ENCODE assay signal across 8 cellular contexts in genomic region chr12:49059063-49059384, GRCh38. TPM values are rescaled to one million over a fixed set of nuclear protein-coding genes. Genes with fewer than 3 reads are reported as not detected.
DNase-seq lines count a peak whose midpoint lies in the region; ATAC-seq, FAIRE-seq and TF ChIP-seq lines count a peak whose summit lies in the region.

No MANE protein-coding gene starts in this region.

- no TSS peak for BruUV-seq in mammary epithelial cell (replicated peaks; lab: Mats Ljungman, UMichigan)

- TF ChIP-seq RAD21 in A549 (conservative IDR thresholded peaks at IDR 0.05 in 1 of 2, IDR thresholded peaks at IDR 0.05 in 1 of 2): no peak

- ATAC-seq in A549: no peak
- no peak for ATAC-seq in GM18858 (IDR thresholded peaks at IDR 0.05; ENCODE audit: unreplicated experiment)
- no peak for ATAC-seq in HG03280 (IDR thresholded peaks at IDR 0.05; ENCODE audit: unreplicated experiment)

- WGBS in A549 (ENCODE audit: missing lambda C conversion rate): 0% methylated on average over 3 of the region's 3 CpGs
- WGBS in mammary epithelial cell (ENCODE audit: low coverage, missing lambda C conversion rate): 10% methylated on average over 2 of the region's 3 CpGs

- H3K79me2 ChIP-seq in mammary epithelial cell (ENCODE audit: insufficient read depth, low read length): peaks cover 79% of the 10 kb centered on the region

- in situ Hi-C loops in mammary epithelial cell (cut with MboI; ENCODE audit: low sequenced_read_pairs in 2 of 2): no loop called here

- TF ChIP-seq CTCF in A549 (IDR thresholded peaks at IDR 0.05) (no peak), mammary epithelial cell (conservative IDR thresholded peaks at IDR 0.05 in 1 of 2, IDR thresholded peaks at IDR 0.05 in 1 of 2; ENCODE audit: extremely low read depth in 1 of 2, insufficient read depth in 1 of 2, low read depth in 1 of 2, low read length in 2 of 2) (no peak)

- H3K4me1 ChIP-seq in A549: peaks cover 34% of the 10 kb centered on the region
- H3K4me1 ChIP-seq in HUES6 (ENCODE audit: control insufficient read depth, insufficient read depth, low read length): peaks cover 30% of the 10 kb centered on the region
- H3K4me1 ChIP-seq in mammary epithelial cell (ENCODE audit: insufficient read depth, low read length): peaks cover 24% of the 10 kb centered on the region
- H3K4me1 ChIP-seq in mucosa of rectum (ENCODE audit: control insufficient read depth in 2 of 2, insufficient read depth in 2 of 2, low read length in 2 of 2): peaks cover 47 to 48% of the 10 kb centered on the region in 2 donors

- H3K4me3 ChIP-seq in A549: peak overlapping the region; percentile 81
- H3K4me3 ChIP-seq in HUES6 (ENCODE audit: low read depth, low read length): peak overlapping the region; percentile 96
- peak overlapping the region; percentile 87 to 93 (median 89) for H3K4me3 ChIP-seq in mammary epithelial cell (replicated peaks in 1 of 3; ENCODE audit: insufficient read depth in 1 of 3, low read depth in 2 of 3, low read length in 3 of 3)
- peak overlapping the region; percentile 91 to 93 for H3K4me3 ChIP-seq in mucosa of rectum (ENCODE audit: low read length in 2 of 2)

- peak overlapping the region; percentile 97 for H3K9ac ChIP-seq in HUES6 (ENCODE audit: low read length)
- peak overlapping the region; percentile 87 for H3K9ac ChIP-seq in mammary epithelial cell (ENCODE audit: insufficient read depth, low read length)
- H3K9ac ChIP-seq in mucosa of rectum (ENCODE audit: low read depth in 1 of 2, low read length in 2 of 2): peak overlapping the region; percentile 91 to 92

- POLR2A ChIA-PET in A549 (lab: Yijun Ruan, JAX): interaction anchor here (0.9 to 2.2 kb wide), 2 partner anchors 10 to 14 kb away, joined by 4 to 7 read pairs; no protein-coding TSS in a partner anchor

- no peak for TF ChIP-seq EP300 in A549 (IDR thresholded peaks at IDR 0.05)

- dilution Hi-C loops in mammary epithelial cell (cut with HindIII; ENCODE audit: low sequenced_read_pairs): no loop called here

- CTCF ChIA-PET in A549 (lab: Yijun Ruan, JAX): interaction anchor here (1.2 to 2.7 kb wide), 7 partner anchors 15 to 62 kb away, joined by 3 to 12 read pairs (median 5); no protein-coding TSS in a partner anchor
- CTCF ChIA-PET in mammary epithelial cell (lab: Charles Lee; ENCODE audit: low non-redundant PET): no interaction called here

- intact Hi-C loops in mammary epithelial cell (cut with micrococcal nuclease): no loop called here

- H3K27ac ChIP-seq in A549: peak overlapping the region; percentile 94 to 99
- H3K27ac ChIP-seq in HUES6 (ENCODE audit: low read depth, low read length): no peak overlapping the region
- peak overlapping the region; percentile 82 for H3K27ac ChIP-seq in mammary epithelial cell (ENCODE audit: insufficient read depth, low read depth, low read length)
- peak overlapping the region; percentile 90 to 94 for H3K27ac ChIP-seq in mucosa of rectum (ENCODE audit: low read depth in 2 of 2, low read length in 2 of 2)

- no peak for FAIRE-seq in A549 (lab: Jason Lieb, UNC)
- FAIRE-seq in GM12891 (lab: Jason Lieb, UNC): no peak

- TF ChIP-seq POLR2A in A549 (IDR thresholded peaks at IDR 0.05; ENCODE audit: low read length) (no peak), GM12891 (IDR thresholded peaks at IDR 0.05; ENCODE audit: low read depth, low read length) (no peak)

- no peaks in the 10 kb centered on the region for H3K9me3 ChIP-seq in A549
- no peaks in the 10 kb centered on the region for H3K9me3 ChIP-seq in HUES6 (ENCODE audit: control insufficient read depth, insufficient read depth, low read depth, low read length)
- no peaks in the 10 kb centered on the region for H3K9me3 ChIP-seq in mammary epithelial cell (replicated peaks; ENCODE audit: insufficient read depth, low read length)
- no peaks in the 10 kb centered on the region for H3K9me3 ChIP-seq in mucosa of rectum (ENCODE audit: control insufficient read depth in 2 of 2, low read length in 2 of 2)

- peaks cover 11% of the 10 kb centered on the region for H3K36me3 ChIP-seq in HUES6 (ENCODE audit: control insufficient read depth, insufficient read depth, low read length)
- H3K36me3 ChIP-seq in mammary epithelial cell (ENCODE audit: insufficient read depth, low read length): peaks cover 2% of the 10 kb centered on the region
- peaks cover 9 to 12% of the 10 kb centered on the region in 2 donors for H3K36me3 ChIP-seq in mucosa of rectum (ENCODE audit: control insufficient read depth in 2 of 2, insufficient read depth in 2 of 2, low read length in 2 of 2)

- H4K20me1 ChIP-seq in mammary epithelial cell (ENCODE audit: insufficient read depth, low read length): peaks cover 5% of the 10 kb centered on the region

- H3K4me2 ChIP-seq in A549: peak overlapping the region; percentile 96
- peak overlapping the region; percentile 95 for H3K4me2 ChIP-seq in mammary epithelial cell (ENCODE audit: insufficient read depth, low read depth, low read length)

- peak in 1 of 2 experiments; percentile 40 for DNase-seq in A549 (ENCODE audit: low read depth in 1 of 2, low spot score in 1 of 2)
- peak; percentile 1 for DNase-seq in mammary epithelial cell
- DNase-seq in medulla oblongata (ENCODE audit: extremely low spot score): no peak
- DNase-seq in GM12891 (ENCODE audit: insufficient read length, low spot score): no peak

- no peak overlapping the region for H2AFZ ChIP-seq in mammary epithelial cell (ENCODE audit: low read depth, low read length)

- no peaks in the 10 kb centered on the region for H3K27me3 ChIP-seq in HUES6 (ENCODE audit: control insufficient read depth, insufficient read depth, low read length)
- no peaks in the 10 kb centered on the region for H3K27me3 ChIP-seq in mammary epithelial cell (ENCODE audit: insufficient read depth, low read length)
- H3K27me3 ChIP-seq in mucosa of rectum (ENCODE audit: control insufficient read depth in 2 of 2, insufficient read depth in 2 of 2, low read length in 2 of 2): no peaks in the 10 kb centered on the region

TF ChIP-seq in A549, 52 proteins besides CTCF, POLR2A, EP300 and RAD21 (continues in another document):
- TF ChIP-seq EHF (CRISPR knock-in tag; IDR thresholded peaks at IDR 0.05): no peak

TF ChIP-seq in GM12891, 5 proteins besides CTCF, POLR2A, EP300 and RAD21:
- TF ChIP-seq SPI1 (IDR thresholded peaks at IDR 0.05; ENCODE audit: low read depth, low read length) (no peak), TAF1 (IDR thresholded peaks at IDR 0.05; ENCODE audit: low read depth, low read length) (no peak), PAX5 (IDR thresholded peaks at IDR 0.05; ENCODE audit: insufficient read depth, low read length, severe bottlenecking) (no peak)

RNA-seq across cellular contexts. Expression of gene KMT2D, which starts 1.6 kb away (rescaled TPM):
- polyA plus RNA-seq in A549 (2011; rRNA removed) (17.6 and 21.4 TPM in 2 replicates), A549 (2017; fragmentation: RNase III; extraction: RNeasy Plus Mini Kit Qiagen cat#74134 plus additional on column Dnase treatment) (20.0 to 24.8 TPM (median 20.8 TPM) in 3 replicates), mammary epithelial cell (8.0 TPM)
- polyA plus RNA-seq in A549 (2012; cell fraction: cytosol; rRNA removed): 31.0 and 32.3 TPM in 2 replicates
- 88.5 and 94.2 TPM in 2 replicates for polyA plus RNA-seq in A549 (2012; cell fraction: nucleus; rRNA removed)
- polyA minus RNA-seq in A549 (2011; rRNA and poly(A)+ RNA removed): 45.9 and 46.2 TPM in 2 replicates
- total RNA-seq in mammary epithelial cell: 10 to 100 TPM; 30.7 to 78.0 TPM
- 90.4 TPM for polyA minus RNA-seq in mammary epithelial cell
- 17.2 TPM for polyA plus RNA-seq in GM12891 (2012; ENCODE audit: low read depth, missing spikeins)

RNA-seq across cellular contexts. Expression of gene RHEBL1, which starts 10.8 kb away (rescaled TPM):
- polyA plus RNA-seq in A549 (2011; rRNA removed): 4.0 TPM in 2 replicates
- 3.6 and 4.9 TPM in 2 replicates for polyA plus RNA-seq in A549 (2012; cell fraction: cytosol; rRNA removed)
- 3.9 TPM in 2 replicates for polyA plus RNA-seq in A549 (2012; cell fraction: nucleus; rRNA removed)
- 1.8 to 2.4 TPM (median 2.1 TPM) in 3 replicates for polyA plus RNA-seq in A549 (2017; fragmentation: RNase III; extraction: RNeasy Plus Mini Kit Qiagen cat#74134 plus additional on column Dnase treatment)
- polyA minus RNA-seq in A549 (2011; rRNA and poly(A)+ RNA removed): 3.8 and 4.9 TPM in 2 replicates
- 1 to 10 TPM; 1.0 to 2.3 TPM for total RNA-seq in mammary epithelial cell
- 1.9 TPM for polyA plus RNA-seq in mammary epithelial cell
- not detected for polyA minus RNA-seq in mammary epithelial cell
- polyA plus RNA-seq in GM12891 (2012; ENCODE audit: low read depth, missing spikeins): 6.1 TPM

RNA-seq across cellular contexts. Expression of gene DHH, which starts 35.6 kb away (rescaled TPM):
- polyA plus RNA-seq in A549 (2011; rRNA removed) (not detected in 2 replicates), A549 (2017; fragmentation: RNase III; extraction: RNeasy Plus Mini Kit Qiagen cat#74134 plus additional on column Dnase treatment) (not detected in 3 replicates), mammary epithelial cell (not detected)
- polyA plus RNA-seq in A549 (2012; cell fraction: cytosol; rRNA removed): 0.03 TPM in 1 of 2 replicates, not detected in the other
- polyA plus RNA-seq in A549 (2012; cell fraction: nucleus; rRNA removed): 0.06 and 0.12 TPM in 2 replicates
- polyA minus RNA-seq in A549 (2011; rRNA and poly(A)+ RNA removed): not detected in 2 replicates
- total RNA-seq in mammary epithelial cell: under 1 TPM in 1 of 2 donors, not detected in 1; under 0.01 TPM
- not detected for polyA minus RNA-seq in mammary epithelial cell
- polyA plus RNA-seq in GM12891 (2012; ENCODE audit: low read depth, missing spikeins): not detected

RNA-seq across cellular contexts. Expression of gene PRKAG1, which starts 40.4 kb away (rescaled TPM):
- polyA plus RNA-seq in A549 (2011; rRNA removed): 100 and 117 TPM in 2 replicates
- polyA plus RNA-seq in A549 (2012; cell fraction: cytosol; rRNA removed): 31.5 and 35.2 TPM in 2 replicates
- 18.3 and 29.2 TPM in 2 replicates for polyA plus RNA-seq in A549 (2012; cell fraction: nucleus; rRNA removed)
- polyA plus RNA-seq in A549 (2017; fragmentation: RNase III; extraction: RNeasy Plus Mini Kit Qiagen cat#74134 plus additional on column Dnase treatment): 40.0 to 42.8 TPM (median 41.9 TPM) in 3 replicates
- polyA minus RNA-seq in A549 (2011; rRNA and poly(A)+ RNA removed): 31.8 and 33.6 TPM in 2 replicates
- total RNA-seq in mammary epithelial cell: 10 to 100 TPM; 56.7 to 84.8 TPM
- polyA plus RNA-seq in mammary epithelial cell: 89.0 TPM
- polyA minus RNA-seq in mammary epithelial cell: 73.9 TPM
- polyA plus RNA-seq in GM12891 (2012; ENCODE audit: low read depth, missing spikeins): 49.9 TPM

RNA-seq across cellular contexts. Expression of gene LMBR1L, which starts 51.6 kb away (rescaled TPM):
- polyA plus RNA-seq in A549 (2011; rRNA removed): 25.1 and 35.7 TPM in 2 replicates
- 22.0 and 24.7 TPM in 2 replicates for polyA plus RNA-seq in A549 (2012; cell fraction: cytosol; rRNA removed)
- 64.9 and 69.6 TPM in 2 replicates for polyA plus RNA-seq in A549 (2012; cell fraction: nucleus; rRNA removed)
- polyA plus RNA-seq in A549 (2017; fragmentation: RNase III; extraction: RNeasy Plus Mini Kit Qiagen cat#74134 plus additional on column Dnase treatment): 12.9 to 20.0 TPM (median 16.7 TPM) in 3 replicates
- polyA minus RNA-seq in A549 (2011; rRNA and poly(A)+ RNA removed): 51.5 and 62.8 TPM in 2 replicates
- total RNA-seq in mammary epithelial cell: 10 to 100 TPM; 22.8 to 24.2 TPM
- 11.1 TPM for polyA plus RNA-seq in mammary epithelial cell
- 3.6 TPM for polyA minus RNA-seq in mammary epithelial cell
- 21.6 TPM for polyA plus RNA-seq in GM12891 (2012; ENCODE audit: low read depth, missing spikeins)
